1 cellular context compared by ENCODE assay signal in the genomic region with DNA sequence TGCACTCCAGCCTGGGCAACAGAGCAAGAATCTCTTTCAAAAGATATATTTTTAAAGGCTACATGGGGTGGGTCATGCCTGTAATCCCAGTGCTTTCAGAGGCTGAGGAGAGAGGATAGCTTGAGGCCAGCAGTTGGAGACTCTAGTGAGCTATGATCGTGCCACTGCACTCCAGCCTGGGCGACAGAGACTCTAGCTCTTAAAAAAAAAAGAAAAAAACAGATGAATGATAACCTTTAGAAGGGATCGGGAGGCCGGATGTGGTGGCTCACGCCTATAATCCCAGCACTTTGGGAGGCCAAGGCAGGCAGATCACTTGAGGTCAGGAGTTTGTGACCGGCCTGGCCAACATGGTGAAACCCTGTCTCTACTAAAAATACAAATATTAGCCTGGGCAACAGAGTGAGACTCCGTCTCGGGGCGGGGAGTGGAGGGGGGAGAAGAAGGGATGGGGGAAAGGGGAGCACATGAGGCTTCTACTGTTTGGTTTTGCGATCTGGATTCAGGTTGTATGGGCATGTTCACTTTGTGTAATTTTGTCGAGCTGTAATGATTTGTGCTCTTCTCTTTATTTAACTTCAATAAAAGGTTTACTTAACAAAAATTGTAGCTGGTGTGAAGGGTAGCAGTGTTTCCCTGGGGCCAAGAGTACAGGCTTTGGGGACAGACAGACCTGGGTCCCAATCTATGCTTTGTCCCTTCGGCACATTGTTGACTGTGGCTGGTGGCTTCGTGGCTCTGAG.
TF ChIP-seq lines count a peak whose summit lies in the region.

No MANE protein-coding gene starts in this region.

TF ChIP-seq in GM23338, 12 proteins besides CTCF, POLR2A, EP300 and RAD21:
- TF ChIP-seq ZNF462 (CRISPR knock-in tag; IDR thresholded peaks at IDR 0.05) (no peak), NANOG (IDR thresholded peaks at IDR 0.05; ENCODE audit: borderline replicate concordance) (no peak)
